In genomic region chr11:10808553-10809372, GRCh38 we compare ENCODE assay signal across 8 cellular contexts. TPM values are rescaled to one million over a fixed set of nuclear protein-coding genes. Genes with fewer than 3 reads are reported as not detected.
DNase-seq lines count a peak whose midpoint lies in the region; ATAC-seq and TF ChIP-seq lines count a peak whose summit lies in the region.

TSS of gene EIF4G2 (minus strand) at chr11:10808926.

- TF ChIP-seq POLR2A in testis (IDR thresholded peaks at IDR 0.05): peak; percentile 95

- no peaks in the 10 kb centered on the region for H3K9me3 Mint-ChIP-seq in activated naive CD4-positive, alpha-beta T cell treated with anti-CD3 and anti-CD28 coated beads, Interleukin-2, amount 50 U/mL, for 72 hours

- ATAC-seq in HG02610 (IDR thresholded peaks at IDR 0.05; ENCODE audit: unreplicated experiment) (peak; percentile 91), omental fat pad (ENCODE audit: low FRiP score) (peak; percentile 97)
- ATAC-seq in activated naive CD4-positive, alpha-beta T cell treated with anti-CD3 and anti-CD28 coated beads, Interleukin-2, amount 50 U/mL, for 72 hours: peak; percentile 93 to 94

- intact Hi-C loops in testis (cut with DNase I; ENCODE audit: low total_unique reads): loop anchor here (5.0 kb wide), 2 partner anchors 49 to 124 kb away; partner anchors contain the start of gene ZBED5

- peaks cover 5% of the 10 kb centered on the region for H3K36me3 ChIP-seq in testis (ENCODE audit: low read depth, missing control alignments)

- peaks cover 53 to 55% of the 10 kb centered on the region in 2 donors for H3K36me3 Mint-ChIP-seq in activated naive CD4-positive, alpha-beta T cell treated with anti-CD3 and anti-CD28 coated beads, Interleukin-2, amount 50 U/mL, for 72 hours

- no peak for TF ChIP-seq CTCF in omental fat pad (IDR thresholded peaks at IDR 0.05)
- no peak for TF ChIP-seq CTCF in testis (IDR thresholded peaks at IDR 0.05)

- no peaks in the 10 kb centered on the region for H3K9me3 ChIP-seq in testis

- WGBS in testis, 2 donors: 0 to 1% methylated on average over 56 to 65 of the region's 65 CpGs

- H3K4me3 ChIP-seq in GM08714 (ENCODE audit: low read length) (peak within 1 kb of the TSS; percentile 99), testis (peak within 1 kb of the TSS; percentile 92 to 100)

- DNase-seq in NCI-H1092 treated with DMSO at 0.1 percent for 48 hours (lab: John Stamatoyannopoulos, UW) (peak; percentile 99), SKM-1 (lab: John Stamatoyannopoulos, UW; ENCODE audit: unreplicated experiment) (peak; percentile 93), glomerular endothelial cell (ENCODE audit: extremely low read depth, low read depth, low spot score) (peak; percentile 81), omental fat pad (ENCODE audit: low spot score) (peak; percentile 92), testis (peak; percentile 99)
- peak; percentile 98 to 99 for DNase-seq in activated naive CD4-positive, alpha-beta T cell treated with anti-CD3 and anti-CD28 coated beads, Interleukin-2, amount 50 U/mL, for 72 hours (ENCODE audit: low spot score in 2 of 2)

- peaks cover 16% of the 10 kb centered on the region for H3K4me1 ChIP-seq in testis

- peak within 1 kb of the TSS; percentile 99 to 100 for H3K27ac ChIP-seq in testis

- H3K27ac Mint-ChIP-seq in activated naive CD4-positive, alpha-beta T cell treated with anti-CD3 and anti-CD28 coated beads, Interleukin-2, amount 50 U/mL, for 72 hours: peak within 1 kb of the TSS; percentile 99

- H3K27me3 ChIP-seq in testis: no peaks in the 10 kb centered on the region

RNA-seq across cellular contexts. Expression of gene EIF4G2, which starts in this region (rescaled TPM):
- 100 to 1,000 TPM; 462 to 846 TPM for total RNA-seq in activated naive CD4-positive, alpha-beta T cell treated with anti-CD3 and anti-CD28 coated beads, Interleukin-2, amount 50 U/mL, for 72 hours
- total RNA-seq in glomerular endothelial cell: 611 and 682 TPM in 2 replicates
- 100 to 1,000 TPM; 456 to 714 (median 516) TPM for total RNA-seq in omental fat pad
- 100 to 1,000 TPM; 451 to 519 TPM for total RNA-seq in testis
- polyA plus RNA-seq in testis (ENCODE audit: insufficient read depth, low read depth, low replicate concordance): 501 TPM

Comparison
In these comparisons a context has a peak if more than half of its experiments do, and no peak if none do; other contexts are left out.
1. Peak in every context shown above with its lines: DNase-seq, ATAC-seq, H3K4me3 ChIP-seq and H3K27ac ChIP-seq.